8 cellular contexts compared by ENCODE assay signal in genomic region chr3:48301814-48302194, GRCh38. TPM values are rescaled to one million over a fixed set of nuclear protein-coding genes. Genes with fewer than 3 reads are reported as not detected.
A peak's percentile ranks its signal among the peaks of the same experiment; 100 is the strongest.
DNase-seq lines count a peak whose midpoint lies in the region; ATAC-seq and TF ChIP-seq lines count a peak whose summit lies in the region.

No MANE protein-coding gene starts in this region.

- H3K4me3 ChIP-seq in AG04449 (ENCODE audit: low read depth, low read length) = peak overlapping the region; percentile 85
- H3K4me3 ChIP-seq in MG63 = peak overlapping the region; percentile 75
- H3K4me3 ChIP-seq in adipocyte (ENCODE audit: low read length) = peak overlapping the region; percentile 81
- peak overlapping the region; percentile 77 for H3K4me3 ChIP-seq in hepatocyte
- H3K4me3 ChIP-seq in sigmoid colon = peak overlapping the region; percentile 71 to 94 (median 80)

- H3K27me3 ChIP-seq in MG63 (no peaks in the 10 kb centered on the region), adipocyte (replicated peaks; ENCODE audit: control insufficient read depth, insufficient read depth, low read length) (no peaks in the 10 kb centered on the region), hepatocyte (peaks cover 2% of the 10 kb centered on the region), sigmoid colon (no peaks in the 10 kb centered on the region)

- TF ChIP-seq POLR2A in sigmoid colon (IDR thresholded peaks at IDR 0.05) = no peak

- peaks cover 16% of the 10 kb centered on the region for H3K4me1 ChIP-seq in adipocyte (ENCODE audit: control insufficient read depth, insufficient read depth, low read length)
- peaks cover 9% of the 10 kb centered on the region for H3K4me1 ChIP-seq in hepatocyte (ENCODE audit: insufficient read depth)
- H3K4me1 ChIP-seq in sigmoid colon = peaks cover 0 to 27% (median 15%) of the 10 kb centered on the region in 4 donors

- intact Hi-C loops in sigmoid colon (cut with DNase I) = loop anchor here (2.0 kb wide), 1 partner anchor 139 kb away; the partner anchor contains the start of genes CCDC51 and TMA7

- TF ChIP-seq EP300 in sigmoid colon (IDR thresholded peaks at IDR 0.05) = no peak

- peak overlapping the region; percentile 94 for H3K9ac ChIP-seq in adipocyte (ENCODE audit: low read length)

- H3K9me2 ChIP-seq in hepatocyte (replicated peaks; ENCODE audit: insufficient read depth) = no peaks in the 10 kb centered on the region

- TF ChIP-seq CTCF in AG04449 (IDR thresholded peaks at IDR 0.05; ENCODE audit: insufficient read depth, low read length, missing control alignments) = no peak
- TF ChIP-seq CTCF in GM13977 (IDR thresholded peaks at IDR 0.05; ENCODE audit: extremely low read depth, insufficient read depth, missing control alignments) = no peak
- no peak for TF ChIP-seq CTCF in hepatocyte (IDR thresholded peaks at IDR 0.05; ENCODE audit: poor library complexity)
- TF ChIP-seq CTCF in sigmoid colon (IDR thresholded peaks at IDR 0.05) = no peak

- H3K9me3 ChIP-seq in MG63 = no peaks in the 10 kb centered on the region; the same call in 1 of the 2 replicates
- peaks cover 16% of the 10 kb centered on the region for H3K9me3 ChIP-seq in adipocyte (ENCODE audit: control insufficient read depth, low read length)
- no peaks in the 10 kb centered on the region for H3K9me3 ChIP-seq in hepatocyte (ENCODE audit: low read depth)
- H3K9me3 ChIP-seq in sigmoid colon = no peaks in the 10 kb centered on the region

- WGBS in hepatocyte (ENCODE audit: low lambda C conversion rate, missing lambda C conversion rate) = 21% methylated on average over 11 of the region's 11 CpGs
- WGBS in sigmoid colon, 2 donors = 4 to 10% methylated on average over 11 of the region's 11 CpGs

- ATAC-seq in GM21737 (IDR thresholded peaks at IDR 0.05; ENCODE audit: unreplicated experiment) = no peak

- peak overlapping the region; percentile 87 for H3K4me2 ChIP-seq in hepatocyte

- in situ Hi-C loops in GM13977 (cut with MboI; ENCODE audit: low pct_unique_long_range_greater_than_20kb, low sequenced_read_pairs, unreplicated experiment) = no loop called here

- H3K79me2 ChIP-seq in hepatocyte = peaks cover 26% of the 10 kb centered on the region

- H3K27ac ChIP-seq in hepatocyte = peak overlapping the region; percentile 99
- H3K27ac ChIP-seq in sigmoid colon = peak overlapping the region; percentile 94 to 98 (median 97)

- H2AFZ ChIP-seq in hepatocyte = peak overlapping the region; percentile 97

- POLR2A ChIA-PET in AG04449 (lab: Yijun Ruan, JAX) = no interaction called here

- CTCF ChIA-PET in AG04449 (lab: Yijun Ruan, JAX) = interaction anchor here (1.0 to 1.4 kb wide), 2 partner anchors 99 to 134 kb away, joined by 3 to 4 read pairs; no protein-coding TSS in a partner anchor

- H3K36me3 ChIP-seq in MG63 (0 out of 2 replicates have a peak, but pooled peaks cover 2% of the 10 kb centered on the region), adipocyte (ENCODE audit: control insufficient read depth, insufficient read depth, low read length, severe bottlenecking) (peaks cover 16% of the 10 kb centered on the region), hepatocyte (replicated peaks; ENCODE audit: insufficient read depth, low read depth) (no peaks in the 10 kb centered on the region), sigmoid colon (peaks cover 7 to 16% (median 9%) of the 10 kb centered on the region in 4 donors)

- DNase-seq in AG04449 (ENCODE audit: low read depth, low spot score) (no peak), GM13977 (ENCODE audit: low spot score) (peak; percentile 37), MG63 (peak; percentile 26), adipocyte (ENCODE audit: low read depth) (no peak), hepatocyte (ENCODE audit: low spot score) (peak; percentile 40), sigmoid colon (peak; percentile 68)
- no peak for DNase-seq in activated effector memory CD4-positive, alpha-beta T cell treated with anti-CD3 and anti-CD28 coated beads, Interleukin-2, amount 50 U/mL, for 16 hours

- no peaks in the 10 kb centered on the region for H4K20me1 ChIP-seq in hepatocyte (ENCODE audit: insufficient read depth, poor library complexity, severe bottlenecking)

RNA-seq across cellular contexts. Expression of gene NME6, which starts 0.6 kb away (rescaled TPM):
- total RNA-seq in MG63 (2014; rRNA removed; shearing (Covaris generic); ENCODE audit: low replicate concordance) = 14.9 and 42.4 TPM in 2 replicates
- total RNA-seq in hepatocyte (31.5 and 47.3 TPM in 2 replicates), sigmoid colon (10 to 100 TPM; 14.7 to 36.2 (median 24.4) TPM)
- polyA plus RNA-seq in hepatocyte (38.7 and 42.0 TPM in 2 replicates), sigmoid colon (10 to 100 TPM; 20.0 to 24.0 (median 20.4) TPM)

RNA-seq across cellular contexts. Expression of gene SPINK8, which starts 31.7 kb away (rescaled TPM):
- not detected in 2 replicates for total RNA-seq in MG63 (2014; rRNA removed; shearing (Covaris generic); ENCODE audit: low replicate concordance)
- total RNA-seq in hepatocyte (not detected in 2 replicates), sigmoid colon (not detected)
- polyA plus RNA-seq in hepatocyte (not detected in 2 replicates), sigmoid colon (not detected)

Comparison
In these comparisons a context has a peak if more than half of its experiments do, and no peak if none do; other contexts are left out.
1. DNase-seq: peak in GM13977 (single experiment), MG63 (single experiment), hepatocyte (single experiment) and sigmoid colon (single experiment); none in AG04449 (single experiment), adipocyte (single experiment) and activated effector memory CD4-positive, alpha-beta T cell treated with anti-CD3 and anti-CD28 coated beads, Interleukin-2, amount 50 U/mL, for 16 hours (single experiment).
2. Peak in every context shown above with its lines, with median percentiles within 50 percentile points of each other: H3K4me3 ChIP-seq.